17 cellular contexts compared by ENCODE assay signal in the genomic region with DNA sequence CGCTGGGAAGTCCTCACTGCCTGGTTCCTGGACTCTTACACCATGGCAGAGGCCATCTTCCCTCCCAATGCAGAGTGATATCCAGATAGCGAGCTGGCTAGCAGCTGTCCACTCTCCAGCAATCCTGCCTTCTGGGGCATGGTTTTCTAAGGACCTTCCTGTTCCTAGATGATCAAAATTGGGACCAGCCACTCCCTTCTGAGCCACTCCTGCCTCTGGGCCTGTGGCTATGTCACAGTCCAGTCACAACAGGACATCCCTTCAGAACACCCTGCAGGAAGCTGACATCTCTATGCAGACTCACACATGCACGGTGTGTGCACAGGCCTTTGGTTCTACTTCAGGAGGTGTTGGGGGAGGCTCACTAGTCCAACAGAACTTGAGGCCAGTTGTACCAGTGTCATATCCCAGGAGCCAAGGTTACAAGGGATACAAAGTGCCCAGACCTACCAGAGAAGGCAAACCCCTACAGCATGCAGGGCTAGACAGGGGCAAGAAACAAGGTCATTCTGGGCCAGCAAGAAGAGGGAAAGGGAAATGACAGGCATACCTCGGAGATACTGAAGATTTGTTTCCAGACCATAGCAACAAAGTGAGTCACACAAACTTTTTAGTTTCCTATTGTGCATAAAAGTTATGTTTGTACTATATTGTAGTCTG. TPM values are rescaled to one million over a fixed set of nuclear protein-coding genes. Genes with fewer than 3 reads are reported as not detected.
DNase-seq lines count a peak whose midpoint lies in the region; ATAC-seq and TF ChIP-seq lines count a peak whose summit lies in the region.
"Had no signal": no experiment of that assay in that cellular context is flagged by ENCODE, and none has a peak within 500 bp of the region (broad histone marks: within the 10 kb centered on the region; RNA-seq: fewer than 3 reads in every experiment).

No MANE protein-coding gene starts in this region.

- intact Hi-C loops in upper lobe of right lung (cut with DNase I) = no loop called here

- H3K27me3 Mint-ChIP-seq in activated T-cell treated with anti-CD3 and anti-CD28 coated beads, Interleukin-2, amount 50 U/mL, for 24 hours = no peaks in the 10 kb centered on the region
- peaks cover 6% of the 10 kb centered on the region for H3K27me3 Mint-ChIP-seq in mesothelial cell of epicardium (ENCODE audit: low read depth)

- H3K4me3 ChIP-seq in astrocyte of the spinal cord (ENCODE audit: low read depth, low read length) (no peak overlapping the region), upper lobe of right lung (no peak overlapping the region)
- H3K4me3 ChIP-seq: left ventricle myocardium inferior, thyroid gland had no signal

- peaks cover 5% of the 10 kb centered on the region for H3K4me1 Mint-ChIP-seq in activated T-cell treated with anti-CD3 and anti-CD28 coated beads, Interleukin-2, amount 50 U/mL, for 24 hours (ENCODE audit: low read depth)
- H3K4me1 Mint-ChIP-seq in mesothelial cell of epicardium = no peaks in the 10 kb centered on the region

- ATAC-seq in upper lobe of right lung = peak; percentile 37

- no peak overlapping the region for H3K4me3 Mint-ChIP-seq in activated T-cell treated with anti-CD3 and anti-CD28 coated beads, Interleukin-2, amount 50 U/mL, for 24 hours
- no peak overlapping the region for H3K4me3 Mint-ChIP-seq in mesothelial cell of epicardium

- H3K36me3 ChIP-seq in upper lobe of right lung = peaks cover 17% of the 10 kb centered on the region

- H3K36me3 Mint-ChIP-seq in activated T-cell treated with anti-CD3 and anti-CD28 coated beads, Interleukin-2, amount 50 U/mL, for 24 hours (ENCODE audit: low read depth) = peaks cover 30% of the 10 kb centered on the region
- peaks cover 11% of the 10 kb centered on the region for H3K36me3 Mint-ChIP-seq in mesothelial cell of epicardium

- TF ChIP-seq CTCF in astrocyte of the spinal cord (IDR thresholded peaks at IDR 0.05; ENCODE audit: low read depth, low read length) = no peak
- TF ChIP-seq CTCF in upper lobe of right lung (IDR thresholded peaks at IDR 0.05) = no peak
- no peak for TF ChIP-seq CTCF in mesothelial cell of epicardium (IDR thresholded peaks at IDR 0.05; ENCODE audit: unreplicated experiment)

- H3K27ac ChIP-seq in upper lobe of right lung = peak overlapping the region; percentile 17
- H3K27ac ChIP-seq: left ventricle myocardium inferior, thyroid gland had no signal

- in situ Hi-C loops in astrocyte of the spinal cord (cut with HindIII; ENCODE audit: low sequenced_read_pairs) = no loop called here

- no peaks in the 10 kb centered on the region for H3K9me3 ChIP-seq in upper lobe of right lung
- H3K9me3 ChIP-seq: left ventricle myocardium inferior, thyroid gland had no signal

- peak; percentile 24 for DNase-seq in activated T-cell treated with anti-CD3 and anti-CD28 coated beads, Interleukin-2, amount 50 U/mL, for 24 hours
- DNase-seq in activated T-cell treated with anti-CD3 and anti-CD28 coated beads for 4 hours (no peak), astrocyte of the spinal cord (ENCODE audit: low read depth, low spot score) (peak; percentile 18), kidney glomerular epithelial cell (lab: John Stamatoyannopoulos, UW) (peak; percentile 29), upper lobe of right lung (no peak), mesothelial cell of epicardium (ENCODE audit: low spot score in 2 of 2, unreplicated experiment in 2 of 2) (no peak)
- DNase-seq in stimulated activated naive CD4-positive, alpha-beta T cell treated with Interleukin-2 at 50 U/mL for 16 hours (lab: John Stamatoyannopoulos, UW) = no peak
- DNase-seq in activated CD4-positive, alpha-beta T cell treated with anti-CD3 and anti-CD28 coated beads, Interleukin-2, amount 50 U/mL, for 48 hours = no peak
- DNase-seq: DMS153; effector CD4-positive, alpha-beta T cell; head of caudate nucleus; left ventricle myocardium inferior; NCI-H2029 treated with DMSO at 0.1 percent for 48 hours; NCI-H82; nucleus accumbens; SIG-M5; thyroid gland had no signal

- peak overlapping the region; percentile 56 for H3K27ac Mint-ChIP-seq in activated T-cell treated with anti-CD3 and anti-CD28 coated beads, Interleukin-2, amount 50 U/mL, for 24 hours
- H3K27ac Mint-ChIP-seq in mesothelial cell of epicardium = no peak overlapping the region

- H3K4me1 ChIP-seq in upper lobe of right lung = peaks cover 7% of the 10 kb centered on the region
- H3K4me1 ChIP-seq: thyroid gland had no signal

- no peaks in the 10 kb centered on the region for H3K27me3 ChIP-seq in upper lobe of right lung
- H3K27me3 ChIP-seq: thyroid gland had no signal

- no peaks in the 10 kb centered on the region for H3K9me3 Mint-ChIP-seq in activated T-cell treated with anti-CD3 and anti-CD28 coated beads, Interleukin-2, amount 50 U/mL, for 24 hours
- no peaks in the 10 kb centered on the region for H3K9me3 Mint-ChIP-seq in mesothelial cell of epicardium

RNA-seq across cellular contexts. Expression of a gene that starts 2.7 kb away (rescaled TPM):
- total RNA-seq in upper lobe of right lung = not detected
- not detected in 3 replicates for total RNA-seq in mesothelial cell of epicardium
- total RNA-seq: left ventricle myocardium inferior, thyroid gland had no signal

RNA-seq across cellular contexts. Expression of a gene that starts 15.7 kb away (rescaled TPM):
- 241 TPM for total RNA-seq in upper lobe of right lung
- total RNA-seq in mesothelial cell of epicardium = 635 to 649 TPM (median 647 TPM) in 3 replicates

RNA-seq across cellular contexts. Expression of a gene that starts 20.3 kb away (rescaled TPM):
- 0.75 TPM for total RNA-seq in upper lobe of right lung
- total RNA-seq in mesothelial cell of epicardium = 2.2 to 2.7 TPM (median 2.5 TPM) in 3 replicates

RNA-seq across cellular contexts. Expression of a gene that starts 21.3 kb away (rescaled TPM):
- total RNA-seq in upper lobe of right lung (22.6 TPM), mesothelial cell of epicardium (27.7 to 28.2 TPM (median 28.1 TPM) in 3 replicates)

RNA-seq across cellular contexts. Expression of a gene that starts 28.1 kb away (rescaled TPM):
- total RNA-seq in upper lobe of right lung (8.2 TPM), mesothelial cell of epicardium (0.31 TPM in 1 of 3 replicates, not detected in the others)

Comparison
In these comparisons a context has a peak if more than half of its experiments do, and no peak if none do; other contexts are left out.
1. DNase-seq: peak in activated T-cell treated with anti-CD3 and anti-CD28 coated beads, Interleukin-2, amount 50 U/mL, for 24 hours (single experiment), astrocyte of the spinal cord (single experiment) and kidney glomerular epithelial cell (single experiment); none in activated T-cell treated with anti-CD3 and anti-CD28 coated beads for 4 hours (single experiment), upper lobe of right lung (single experiment), stimulated activated naive CD4-positive, alpha-beta T cell treated with Interleukin-2 at 50 U/mL for 16 hours (single experiment), activated CD4-positive, alpha-beta T cell treated with anti-CD3 and anti-CD28 coated beads, Interleukin-2, amount 50 U/mL, for 48 hours (0 of 2) and mesothelial cell of epicardium (0 of 2).